1 cellular context compared by ENCODE assay signal in the genomic region with DNA sequence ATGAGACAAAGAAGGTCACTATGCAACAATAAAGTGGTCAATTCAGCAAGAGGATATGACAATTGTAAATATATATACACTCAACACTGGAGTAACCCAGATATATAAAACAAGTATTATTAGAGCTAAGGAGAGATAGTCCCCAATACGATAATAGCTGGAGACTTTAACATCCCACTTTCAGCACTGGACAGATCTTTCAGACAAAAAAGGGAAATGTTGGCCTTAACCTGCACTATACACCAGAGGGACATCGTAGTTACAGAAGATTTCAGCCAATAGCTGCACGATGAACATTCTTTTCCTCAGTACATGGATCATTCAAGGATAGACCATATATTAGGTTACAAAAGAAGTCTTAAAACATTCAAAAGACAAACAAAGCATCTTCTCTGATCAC.
TF ChIP-seq lines count a peak whose summit lies in the region.

No MANE protein-coding gene starts in this region.

TF ChIP-seq in K562, 482 proteins besides CTCF, POLR2A, EP300 and RAD21 (continued from another document):
- TF ChIP-seq, protein P1, sequence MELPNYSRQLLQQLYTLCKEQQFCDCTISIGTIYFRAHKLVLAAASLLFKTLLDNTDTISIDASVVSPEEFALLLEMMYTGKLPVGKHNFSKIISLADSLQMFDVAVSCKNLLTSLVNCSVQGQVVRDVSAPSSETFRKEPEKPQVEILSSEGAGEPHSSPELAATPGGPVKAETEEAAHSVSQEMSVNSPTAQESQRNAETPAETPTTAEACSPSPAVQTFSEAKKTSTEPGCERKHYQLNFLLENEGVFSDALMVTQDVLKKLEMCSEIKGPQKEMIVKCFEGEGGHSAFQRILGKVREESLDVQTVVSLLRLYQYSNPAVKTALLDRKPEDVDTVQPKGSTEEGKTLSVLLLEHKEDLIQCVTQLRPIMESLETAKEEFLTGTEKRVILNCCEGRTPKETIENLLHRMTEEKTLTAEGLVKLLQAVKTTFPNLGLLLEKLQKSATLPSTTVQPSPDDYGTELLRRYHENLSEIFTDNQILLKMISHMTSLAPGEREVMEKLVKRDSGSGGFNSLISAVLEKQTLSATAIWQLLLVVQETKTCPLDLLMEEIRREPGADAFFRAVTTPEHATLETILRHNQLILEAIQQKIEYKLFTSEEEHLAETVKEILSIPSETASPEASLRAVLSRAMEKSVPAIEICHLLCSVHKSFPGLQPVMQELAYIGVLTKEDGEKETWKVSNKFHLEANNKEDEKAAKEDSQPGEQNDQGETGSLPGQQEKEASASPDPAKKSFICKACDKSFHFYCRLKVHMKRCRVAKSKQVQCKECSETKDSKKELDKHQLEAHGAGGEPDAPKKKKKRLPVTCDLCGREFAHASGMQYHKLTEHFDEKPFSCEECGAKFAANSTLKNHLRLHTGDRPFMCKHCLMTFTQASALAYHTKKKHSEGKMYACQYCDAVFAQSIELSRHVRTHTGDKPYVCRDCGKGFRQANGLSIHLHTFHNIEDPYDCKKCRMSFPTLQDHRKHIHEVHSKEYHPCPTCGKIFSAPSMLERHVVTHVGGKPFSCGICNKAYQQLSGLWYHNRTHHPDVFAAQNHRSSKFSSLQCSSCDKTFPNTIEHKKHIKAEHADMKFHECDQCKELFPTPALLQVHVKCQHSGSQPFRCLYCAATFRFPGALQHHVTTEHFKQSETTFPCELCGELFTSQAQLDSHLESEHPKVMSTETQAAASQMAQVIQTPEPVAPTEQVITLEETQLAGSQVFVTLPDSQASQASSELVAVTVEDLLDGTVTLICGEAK (IDR thresholded peaks at IDR 0.05) = no peak
- TF ChIP-seq, protein P1 (CRISPR knock-in tag; IDR thresholded peaks at IDR 0.05) = no peak
- TF ChIP-seq, protein P2, sequence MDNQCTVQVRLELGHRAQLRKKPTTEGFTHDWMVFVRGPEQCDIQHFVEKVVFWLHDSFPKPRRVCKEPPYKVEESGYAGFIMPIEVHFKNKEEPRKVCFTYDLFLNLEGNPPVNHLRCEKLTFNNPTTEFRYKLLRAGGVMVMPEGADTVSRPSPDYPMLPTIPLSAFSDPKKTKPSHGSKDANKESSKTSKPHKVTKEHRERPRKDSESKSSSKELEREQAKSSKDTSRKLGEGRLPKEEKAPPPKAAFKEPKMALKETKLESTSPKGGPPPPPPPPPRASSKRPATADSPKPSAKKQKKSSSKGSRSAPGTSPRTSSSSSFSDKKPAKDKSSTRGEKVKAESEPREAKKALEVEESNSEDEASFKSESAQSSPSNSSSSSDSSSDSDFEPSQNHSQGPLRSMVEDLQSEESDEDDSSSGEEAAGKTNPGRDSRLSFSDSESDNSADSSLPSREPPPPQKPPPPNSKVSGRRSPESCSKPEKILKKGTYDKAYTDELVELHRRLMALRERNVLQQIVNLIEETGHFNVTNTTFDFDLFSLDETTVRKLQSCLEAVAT (IDR thresholded peaks at IDR 0.05) = no peak
- TF ChIP-seq MIER1 (IDR thresholded peaks at IDR 0.05; ENCODE audit: low read depth) (peak; percentile 82), E2F4 (CRISPR knock-in tag; IDR thresholded peaks at IDR 0.05; ENCODE audit: low read depth) (no peak), HNRNPLL (IDR thresholded peaks at IDR 0.05; ENCODE audit: low read depth, low read length, poor library complexity, severe bottlenecking) (no peak), FUS (optimal IDR thresholded peaks at IDR 0.05; ENCODE audit: low read depth, low read length) (no peak), ZNF3 (CRISPR knock-in tag; IDR thresholded peaks at IDR 0.05) (no peak), THRAP3 (IDR thresholded peaks at IDR 0.05; ENCODE audit: borderline replicate concordance) (no peak), POLR2H (tag; IDR thresholded peaks at IDR 0.05; ENCODE audit: low read depth) (no peak), NR1H2 (CRISPR knock-in tag; IDR thresholded peaks at IDR 0.05) (no peak), EHMT2 (IDR thresholded peaks at IDR 0.05) (peak; percentile 90)
- TF ChIP-seq, protein P3, sequence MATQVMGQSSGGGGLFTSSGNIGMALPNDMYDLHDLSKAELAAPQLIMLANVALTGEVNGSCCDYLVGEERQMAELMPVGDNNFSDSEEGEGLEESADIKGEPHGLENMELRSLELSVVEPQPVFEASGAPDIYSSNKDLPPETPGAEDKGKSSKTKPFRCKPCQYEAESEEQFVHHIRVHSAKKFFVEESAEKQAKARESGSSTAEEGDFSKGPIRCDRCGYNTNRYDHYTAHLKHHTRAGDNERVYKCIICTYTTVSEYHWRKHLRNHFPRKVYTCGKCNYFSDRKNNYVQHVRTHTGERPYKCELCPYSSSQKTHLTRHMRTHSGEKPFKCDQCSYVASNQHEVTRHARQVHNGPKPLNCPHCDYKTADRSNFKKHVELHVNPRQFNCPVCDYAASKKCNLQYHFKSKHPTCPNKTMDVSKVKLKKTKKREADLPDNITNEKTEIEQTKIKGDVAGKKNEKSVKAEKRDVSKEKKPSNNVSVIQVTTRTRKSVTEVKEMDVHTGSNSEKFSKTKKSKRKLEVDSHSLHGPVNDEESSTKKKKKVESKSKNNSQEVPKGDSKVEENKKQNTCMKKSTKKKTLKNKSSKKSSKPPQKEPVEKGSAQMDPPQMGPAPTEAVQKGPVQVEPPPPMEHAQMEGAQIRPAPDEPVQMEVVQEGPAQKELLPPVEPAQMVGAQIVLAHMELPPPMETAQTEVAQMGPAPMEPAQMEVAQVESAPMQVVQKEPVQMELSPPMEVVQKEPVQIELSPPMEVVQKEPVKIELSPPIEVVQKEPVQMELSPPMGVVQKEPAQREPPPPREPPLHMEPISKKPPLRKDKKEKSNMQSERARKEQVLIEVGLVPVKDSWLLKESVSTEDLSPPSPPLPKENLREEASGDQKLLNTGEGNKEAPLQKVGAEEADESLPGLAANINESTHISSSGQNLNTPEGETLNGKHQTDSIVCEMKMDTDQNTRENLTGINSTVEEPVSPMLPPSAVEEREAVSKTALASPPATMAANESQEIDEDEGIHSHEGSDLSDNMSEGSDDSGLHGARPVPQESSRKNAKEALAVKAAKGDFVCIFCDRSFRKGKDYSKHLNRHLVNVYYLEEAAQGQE (CRISPR knock-in tag; IDR thresholded peaks at IDR 0.05; ENCODE audit: low read depth) = 0 out of 2 replicates have a peak, but pooled peaks have one; percentile 52
- TF ChIP-seq, protein P4, sequence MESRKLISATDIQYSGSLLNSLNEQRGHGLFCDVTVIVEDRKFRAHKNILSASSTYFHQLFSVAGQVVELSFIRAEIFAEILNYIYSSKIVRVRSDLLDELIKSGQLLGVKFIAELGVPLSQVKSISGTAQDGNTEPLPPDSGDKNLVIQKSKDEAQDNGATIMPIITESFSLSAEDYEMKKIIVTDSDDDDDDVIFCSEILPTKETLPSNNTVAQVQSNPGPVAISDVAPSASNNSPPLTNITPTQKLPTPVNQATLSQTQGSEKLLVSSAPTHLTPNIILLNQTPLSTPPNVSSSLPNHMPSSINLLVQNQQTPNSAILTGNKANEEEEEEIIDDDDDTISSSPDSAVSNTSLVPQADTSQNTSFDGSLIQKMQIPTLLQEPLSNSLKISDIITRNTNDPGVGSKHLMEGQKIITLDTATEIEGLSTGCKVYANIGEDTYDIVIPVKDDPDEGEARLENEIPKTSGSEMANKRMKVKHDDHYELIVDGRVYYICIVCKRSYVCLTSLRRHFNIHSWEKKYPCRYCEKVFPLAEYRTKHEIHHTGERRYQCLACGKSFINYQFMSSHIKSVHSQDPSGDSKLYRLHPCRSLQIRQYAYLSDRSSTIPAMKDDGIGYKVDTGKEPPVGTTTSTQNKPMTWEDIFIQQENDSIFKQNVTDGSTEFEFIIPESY (CRISPR knock-in tag; IDR thresholded peaks at IDR 0.05) = no peak
- TF ChIP-seq, protein P5, sequence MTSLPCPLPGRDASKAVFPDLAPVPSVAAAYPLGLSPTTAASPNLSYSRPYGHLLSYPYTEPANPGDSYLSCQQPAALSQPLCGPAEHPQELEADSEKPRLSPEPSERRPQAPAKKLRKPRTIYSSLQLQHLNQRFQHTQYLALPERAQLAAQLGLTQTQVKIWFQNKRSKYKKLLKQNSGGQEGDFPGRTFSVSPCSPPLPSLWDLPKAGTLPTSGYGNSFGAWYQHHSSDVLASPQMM (CRISPR knock-in tag; IDR thresholded peaks at IDR 0.05) = no peak
